In genomic region chr7:27897441-27897847, GRCh38 we compare ENCODE assay signal across 20 cellular contexts.
DNase-seq lines count a peak whose midpoint lies in the region; ATAC-seq and TF ChIP-seq lines count a peak whose summit lies in the region.
"Had no signal": no experiment of that assay in that cellular context is flagged by ENCODE, and none has a peak within 500 bp of the region (broad histone marks: within the 10 kb centered on the region; RNA-seq: fewer than 3 reads in every experiment).

No MANE protein-coding gene starts in this region.

- H3K36me3 ChIP-seq in body of pancreas (replicated peaks in 1 of 2; ENCODE audit: insufficient read depth in 1 of 2, low read depth in 2 of 2) (no peaks in the 10 kb centered on the region), left lung (peaks cover 0 to 10% of the 10 kb centered on the region in 2 donors)
- H3K36me3 ChIP-seq: uterus had no signal

- H3K27me3 ChIP-seq in body of pancreas (no peaks in the 10 kb centered on the region), left lung (no peaks in the 10 kb centered on the region)
- H3K27me3 ChIP-seq: dorsolateral prefrontal cortex, uterus had no signal

- H3K4me1 ChIP-seq in body of pancreas, result peaks cover 25% of the 10 kb centered on the region
- peaks cover 9 to 66% of the 10 kb centered on the region in 2 donors for H3K4me1 ChIP-seq in left lung
- H3K4me1 ChIP-seq: psoas muscle, uterus had no signal

- intact Hi-C loops in body of pancreas (cut with DNase I), result no loop called here
- intact Hi-C loops in left lung (cut with DNase I), result no loop called here
- intact Hi-C loops in sciatic nerve (cut with DNase I), result no loop called here

- TF ChIP-seq POLR2A in body of pancreas (IDR thresholded peaks at IDR 0.05), result no peak

- peak overlapping the region in 1 of 4 donors; percentile 8 for H3K27ac ChIP-seq in body of pancreas
- peak overlapping the region; percentile 50 to 67 for H3K27ac ChIP-seq in left lung
- H3K27ac ChIP-seq: 22Rv1, dorsolateral prefrontal cortex, psoas muscle, uterus had no signal

- H3K4me3 ChIP-seq in body of pancreas (no peak overlapping the region), left lung (no peak overlapping the region)
- H3K4me3 ChIP-seq: dorsolateral prefrontal cortex, psoas muscle, uterus had no signal

- H3K9me3 ChIP-seq in body of pancreas (no peaks in the 10 kb centered on the region), left lung (no peaks in the 10 kb centered on the region)
- H3K9me3 ChIP-seq: psoas muscle, uterus had no signal

- no peak for TF ChIP-seq CTCF in body of pancreas (IDR thresholded peaks at IDR 0.05)
- no peak for TF ChIP-seq CTCF in left lung (IDR thresholded peaks at IDR 0.05)
- TF ChIP-seq CTCF in GM13977 (IDR thresholded peaks at IDR 0.05; ENCODE audit: extremely low read depth, insufficient read depth, missing control alignments), result no peak

- ATAC-seq in body of pancreas (peak; percentile 93), left lung (peak; percentile 74), sciatic nerve (peak; percentile 12), GM19455 (IDR thresholded peaks at IDR 0.05; ENCODE audit: unreplicated experiment) (no peak), GM21367 (IDR thresholded peaks at IDR 0.05; ENCODE audit: unreplicated experiment) (no peak)

- in situ Hi-C loops in GM13977 (cut with MboI; ENCODE audit: low pct_unique_long_range_greater_than_20kb, low sequenced_read_pairs, unreplicated experiment), result no loop called here

- DNase-seq in DMS153 (lab: John Stamatoyannopoulos, UW) (peak; percentile 13), DMS153 treated with DMSO at 0.1 percent for 48 hours (lab: John Stamatoyannopoulos, UW; ENCODE audit: unreplicated experiment) (no peak), body of pancreas (peak; percentile 23 to 48 (median 28)), left lung (peak in 1 of 2 donors; percentile 37), sciatic nerve (ENCODE audit: low spot score) (no peak), GM13977 (ENCODE audit: low spot score) (no peak)
- DNase-seq: activated CD4-positive, alpha-beta T cell treated with anti-CD3 and anti-CD28 coated beads, Interleukin-2, amount 10 ng/mL, durations not matched to agents 7 days and 5 days; activated CD8-positive, alpha-beta memory T cell treated with anti-CD3 and anti-CD28 coated beads, Interleukin-2, amount 50 U/mL, for 48 hours; activated effector memory CD4-positive, alpha-beta T cell treated with Interleukin-2 at 50 U/mL for 16 hours; dorsolateral prefrontal cortex; foreskin fibroblast; hippocampal formation; NCI-H1694 treated with DMSO at 0.1 percent for 48 hours; NCI-H774; psoas muscle; SIG-M5; uterus had no signal

- 19 to 27% methylated on average over 8 to 10 of the region's 10 CpGs for WGBS in body of pancreas, 2 donors

Comparison
In these comparisons a context has a peak if more than half of its experiments do, and no peak if none do; other contexts are left out.
1. DNase-seq: peak in DMS153 (single experiment) and body of pancreas (4 of 4); none in DMS153 treated with DMSO at 0.1 percent for 48 hours (single experiment), sciatic nerve (single experiment) and GM13977 (single experiment).
2. ATAC-seq: peak in body of pancreas (single experiment), left lung (single experiment) and sciatic nerve (single experiment); none in GM19455 (single experiment) and GM21367 (single experiment).